Comparison of ENCODE assay signal across 8 cellular contexts in genomic region chr15:40952301-40952900, GRCh38.
DNase-seq lines count a peak whose midpoint lies in the region; ATAC-seq and TF ChIP-seq lines count a peak whose summit lies in the region.

No MANE protein-coding gene starts in this region.

- H3K27ac ChIP-seq in BLaER1, result peak overlapping the region; percentile 94
- H3K27ac ChIP-seq in duodenal mucosa (ENCODE audit: low read depth, low read length), result peak overlapping the region; percentile 67

- H3K36me3 ChIP-seq in BLaER1, result peaks cover 24% of the 10 kb centered on the region
- no peaks in the 10 kb centered on the region for H3K36me3 ChIP-seq in duodenal mucosa (ENCODE audit: control insufficient read depth in 1 of 2, insufficient read depth in 2 of 2, low read length in 2 of 2)

- no peak for ATAC-seq in HG03520 (IDR thresholded peaks at IDR 0.05; ENCODE audit: unreplicated experiment)

- TF ChIP-seq CTCF in nephron progenitor cell (IDR thresholded peaks at IDR 0.05) (no peak), GM13976 (IDR thresholded peaks at IDR 0.05; ENCODE audit: borderline replicate concordance, control extremely low read depth, extremely low read depth, insufficient read depth, missing control alignments) (no peak)

- no peak overlapping the region for H3K27ac Mint-ChIP-seq in nephron progenitor cell

- no peak for TF ChIP-seq RAD21 in Ishikawa (IDR thresholded peaks at IDR 0.05; ENCODE audit: low read depth)

- H3K4me3 ChIP-seq in BLaER1 (peak overlapping the region; percentile 79), duodenal mucosa (ENCODE audit: low read depth in 1 of 2, low read length in 2 of 2) (peak overlapping the region; percentile 81 to 89)

- H3K9me3 ChIP-seq in BLaER1 (no peaks in the 10 kb centered on the region), duodenal mucosa (ENCODE audit: control insufficient read depth in 1 of 2, low read length in 2 of 2) (no peaks in the 10 kb centered on the region)

- peak overlapping the region; percentile 88 for H3K4me2 ChIP-seq in BLaER1

- peak overlapping the region; percentile 87 for H3K4me3 Mint-ChIP-seq in nephron progenitor cell

- DNase-seq in nephron progenitor cell, result no peak
- DNase-seq in cortex of kidney (lab: John Stamatoyannopoulos, UW), result no peak
- no peak for DNase-seq in NCI-H446 (lab: John Stamatoyannopoulos, UW)
- no peak for DNase-seq in GM13976 (ENCODE audit: low spot score)

- H3K9me3 Mint-ChIP-seq in nephron progenitor cell, result no peaks in the 10 kb centered on the region

- H3K4me1 Mint-ChIP-seq in nephron progenitor cell, result peaks cover 29% of the 10 kb centered on the region

- peak overlapping the region; percentile 85 for H3K9ac ChIP-seq in BLaER1
- H3K9ac ChIP-seq in duodenal mucosa (ENCODE audit: low read depth in 1 of 2, low read length in 2 of 2), result peak overlapping the region; percentile 71 to 93

- peaks cover 63% of the 10 kb centered on the region for H3K4me1 ChIP-seq in BLaER1
- peaks cover 26% of the 10 kb centered on the region in 2 donors for H3K4me1 ChIP-seq in duodenal mucosa (ENCODE audit: control insufficient read depth in 1 of 2, insufficient read depth in 2 of 2, low read length in 2 of 2)

- no peaks in the 10 kb centered on the region for H3K36me3 Mint-ChIP-seq in nephron progenitor cell (ENCODE audit: low read depth)

- in situ Hi-C loops in GM13976 (cut with MboI; ENCODE audit: low sequenced_read_pairs, unreplicated experiment), result no loop called here

- peaks cover 38% of the 10 kb centered on the region for H3K27me3 Mint-ChIP-seq in nephron progenitor cell (ENCODE audit: low read depth, poor library complexity)

- no peak for TF ChIP-seq EP300 in Ishikawa (IDR thresholded peaks at IDR 0.05; ENCODE audit: borderline replicate concordance)

- peaks cover 26% of the 10 kb centered on the region; the same call in 1 of the 2 replicates for H4K20me1 ChIP-seq in BLaER1

- H3K27me3 ChIP-seq in BLaER1 (no peaks in the 10 kb centered on the region), duodenal mucosa (ENCODE audit: control insufficient read depth in 1 of 2, insufficient read depth in 2 of 2, low read length in 2 of 2) (no peaks in the 10 kb centered on the region)

TF ChIP-seq in Ishikawa, 13 proteins besides CTCF, POLR2A, EP300 and RAD21:
- TF ChIP-seq TEAD4 (IDR thresholded peaks at IDR 0.05) (no peak; the same call in 1 of the 2 replicates), ZBTB7A (IDR thresholded peaks at IDR 0.05; ENCODE audit: low read depth) (0 out of 2 replicates have a peak, but pooled peaks have one; percentile 1)
